In genomic region chr17:64781013-64781392, GRCh38 we compare ENCODE assay signal across 8 cellular contexts.
DNase-seq lines count a peak whose midpoint lies in the region; ATAC-seq, FAIRE-seq and TF ChIP-seq lines count a peak whose summit lies in the region.

No MANE protein-coding gene starts in this region.

- H3K36me3 ChIP-seq in HUES48 (ENCODE audit: control insufficient read depth, insufficient read depth, low read length) (no peaks in the 10 kb centered on the region), mammary epithelial cell (ENCODE audit: insufficient read depth, low read length) (peaks cover 2% of the 10 kb centered on the region), lower lobe of right lung (peaks cover 31% of the 10 kb centered on the region)

- CTCF ChIA-PET in AG04449 (lab: Yijun Ruan, JAX): interaction anchor here (0.8 kb wide), 1 partner anchor 179 kb away, joined by 3 read pairs; no protein-coding TSS in a partner anchor
- CTCF ChIA-PET in mammary epithelial cell (lab: Charles Lee; ENCODE audit: low non-redundant PET): interaction anchor here (0.7 kb wide), 1 partner anchor 132 kb away, joined by 3 read pairs; no protein-coding TSS in a partner anchor

- H3K9me3 ChIP-seq in HUES48 (ENCODE audit: control insufficient read depth, insufficient read depth, low read length) (no peaks in the 10 kb centered on the region), mammary epithelial cell (replicated peaks; ENCODE audit: insufficient read depth, low read length) (no peaks in the 10 kb centered on the region), lower lobe of right lung (no peaks in the 10 kb centered on the region)

- no TSS peak for BruUV-seq in mammary epithelial cell (replicated peaks; lab: Mats Ljungman, UMichigan)

- H3K4me3 ChIP-seq in AG04449 (ENCODE audit: low read depth, low read length): peak overlapping the region; percentile 36
- peak overlapping the region; percentile 75 for H3K4me3 ChIP-seq in HUES48 (ENCODE audit: low read depth, low read length)
- H3K4me3 ChIP-seq in mammary epithelial cell (replicated peaks in 1 of 3; ENCODE audit: insufficient read depth in 1 of 3, low read depth in 2 of 3, low read length in 3 of 3): peak overlapping the region; percentile 48 to 54 (median 53)
- peak overlapping the region; percentile 66 for H3K4me3 ChIP-seq in lower lobe of right lung

- in situ Hi-C loops in mammary epithelial cell (cut with MboI; ENCODE audit: low sequenced_read_pairs in 2 of 2): loop anchor here in 1 of 2 donors (25.0 kb wide), 1 partner anchor 156 kb away; no protein-coding TSS in a partner anchor

- no peak for TF ChIP-seq CTCF in AG04449 (IDR thresholded peaks at IDR 0.05; ENCODE audit: insufficient read depth, low read length, missing control alignments)
- TF ChIP-seq CTCF in mammary epithelial cell (conservative IDR thresholded peaks at IDR 0.05 in 1 of 2, IDR thresholded peaks at IDR 0.05 in 1 of 2; ENCODE audit: extremely low read depth in 1 of 2, insufficient read depth in 1 of 2, low read depth in 1 of 2, low read length in 2 of 2): no peak
- no peak for TF ChIP-seq CTCF in lower lobe of right lung (IDR thresholded peaks at IDR 0.05)
- no peak for TF ChIP-seq CTCF in D721Med (IDR thresholded peaks at IDR 0.05; ENCODE audit: insufficient read depth, missing control alignments)

- H2AFZ ChIP-seq in mammary epithelial cell (ENCODE audit: low read depth, low read length): peak overlapping the region; percentile 74

- no peak for FAIRE-seq in D721Med (lab: Jason Lieb, UNC)

- H3K4me2 ChIP-seq in mammary epithelial cell (ENCODE audit: insufficient read depth, low read depth, low read length): peak overlapping the region; percentile 98

- POLR2A ChIA-PET in AG04449 (lab: Yijun Ruan, JAX): no interaction called here

- DNase-seq in AG04449 (ENCODE audit: low read depth, low spot score): no peak
- no peak for DNase-seq in mammary epithelial cell
- DNase-seq in lower lobe of right lung: no peak
- DNase-seq in Ammon's horn (ENCODE audit: low spot score): no peak
- DNase-seq in NCI-H2196 (lab: John Stamatoyannopoulos, UW; ENCODE audit: unreplicated experiment): no peak
- DNase-seq in D721Med (ENCODE audit: insufficient read length, low spot score): no peak

- no peaks in the 10 kb centered on the region for H3K79me2 ChIP-seq in mammary epithelial cell (ENCODE audit: insufficient read depth, low read length)

- dilution Hi-C loops in mammary epithelial cell (cut with HindIII; ENCODE audit: low sequenced_read_pairs): no loop called here

- H3K27me3 ChIP-seq in HUES48 (ENCODE audit: control insufficient read depth, insufficient read depth, low read length) (peaks cover 61% of the 10 kb centered on the region), mammary epithelial cell (ENCODE audit: insufficient read depth, low read length) (no peaks in the 10 kb centered on the region), lower lobe of right lung (ENCODE audit: low read depth) (no peaks in the 10 kb centered on the region)

- H3K27ac ChIP-seq in HUES48 (ENCODE audit: low read depth, low read length) (no peak overlapping the region), mammary epithelial cell (ENCODE audit: insufficient read depth, low read depth, low read length) (no peak overlapping the region), lower lobe of right lung (peak overlapping the region; percentile 88)

- no peak overlapping the region for H3K9ac ChIP-seq in HUES48 (ENCODE audit: low read depth, low read length)
- H3K9ac ChIP-seq in mammary epithelial cell (ENCODE audit: insufficient read depth, low read length): peak overlapping the region; percentile 53

- intact Hi-C loops in mammary epithelial cell (cut with micrococcal nuclease): loop anchor here (10.0 kb wide), 1 partner anchor 324 kb away; no protein-coding TSS in a partner anchor
- intact Hi-C loops in lower lobe of right lung (cut with DNase I): no loop called here

- ATAC-seq in lower lobe of right lung: peak; percentile 34 to 43
- ATAC-seq in GM18868 (IDR thresholded peaks at IDR 0.05; ENCODE audit: unreplicated experiment): no peak

- no CpG with 5 or more reads among the region's 31 CpGs for WGBS in mammary epithelial cell (ENCODE audit: low coverage, missing lambda C conversion rate)

- no peaks in the 10 kb centered on the region for H4K20me1 ChIP-seq in mammary epithelial cell (ENCODE audit: insufficient read depth, low read length)

- H3K4me1 ChIP-seq in HUES48 (ENCODE audit: control insufficient read depth, insufficient read depth, low read length) (peaks cover 19% of the 10 kb centered on the region), mammary epithelial cell (ENCODE audit: insufficient read depth, low read length) (peaks cover 26% of the 10 kb centered on the region), lower lobe of right lung (peaks cover 60% of the 10 kb centered on the region)
